In genomic region chr19:13763300-13763699, GRCh38 we compare ENCODE assay signal across 13 cellular contexts. TPM values are rescaled to one million over a fixed set of nuclear protein-coding genes. Genes with fewer than 3 reads are reported as not detected.
A peak's percentile ranks its signal among the peaks of the same experiment; 100 is the strongest.
DNase-seq lines count a peak whose midpoint lies in the region; ATAC-seq and TF ChIP-seq lines count a peak whose summit lies in the region.
"Had no signal": no experiment of that assay in that cellular context is flagged by ENCODE, and none has a peak within 500 bp of the region (broad histone marks: within the 10 kb centered on the region; RNA-seq: fewer than 3 reads in every experiment).

No MANE protein-coding gene starts in this region.

- H3K4me3 ChIP-seq in Caco-2 (ENCODE audit: low read depth, low read length) (no peak overlapping the region), HEK293 (ENCODE audit: low read depth, low read length) (no peak overlapping the region)

- peaks cover 4% of the 10 kb centered on the region; the same call in 1 of the 2 replicates for H3K4me1 ChIP-seq in Caco-2
- no peaks in the 10 kb centered on the region for H3K4me1 ChIP-seq in HEK293 (ENCODE audit: control insufficient read depth, insufficient read depth, low read length)

- CTCF ChIA-PET in Caco-2 (lab: Charles Lee) (no interaction called here), HEK293 (lab: Yijun Ruan, JAX) (no interaction called here)

- no peak overlapping the region for H3K27ac ChIP-seq in HEK293 (ENCODE audit: extremely low read depth, low read depth, low read length)

- no peak for TF ChIP-seq CTCF in Caco-2 (IDR thresholded peaks at IDR 0.05; ENCODE audit: insufficient read depth in 1 of 2, low read depth in 1 of 2, low read length in 1 of 2, severe bottlenecking in 1 of 2, unreplicated experiment in 1 of 2)
- TF ChIP-seq CTCF in HEK293 (tag by site-specific recombination; IDR thresholded peaks at IDR 0.05): no peak

- BruUV-seq in Caco-2 (replicated peaks; lab: Mats Ljungman, UMichigan): no TSS peak

- no peak for ATAC-seq in activated T-helper 17 cell treated with anti-CD3 and anti-CD28 coated beads, Interleukin-2, amount 50 U/mL, for 72 hours (replicated peaks)
- ATAC-seq in natural killer cell treated with Interleukin-12 subunit alpha and Interleukin-12 subunit beta and Interleukin-15 and Interleukin-18, amount 100 ng/mL, for 72 hours: no peak
- ATAC-seq in GM21515 (IDR thresholded peaks at IDR 0.05; ENCODE audit: unreplicated experiment): no peak

- H3K4me1 Mint-ChIP-seq in Caco-2 (ENCODE audit: low read depth, unreplicated experiment): peaks cover 9% of the 10 kb centered on the region
- H3K4me1 Mint-ChIP-seq in activated T-helper 17 cell treated with anti-CD3 and anti-CD28 coated beads, Interleukin-2, amount 50 U/mL, for 72 hours: peaks cover 12% of the 10 kb centered on the region
- peaks cover 12 to 18% of the 10 kb centered on the region in 2 donors for H3K4me1 Mint-ChIP-seq in natural killer cell treated with Interleukin-12 subunit alpha and Interleukin-12 subunit beta and Interleukin-15 and Interleukin-18, amount 100 ng/mL, for 72 hours (ENCODE audit: low read depth in 2 of 2)

- no peaks in the 10 kb centered on the region for H3K36me3 ChIP-seq in Caco-2 (ENCODE audit: control insufficient read depth, insufficient read depth, low read length)
- H3K36me3 ChIP-seq in HEK293 (ENCODE audit: control insufficient read depth in 2 of 2, insufficient read depth in 1 of 2, low read length in 2 of 2): peaks cover 25 to 63% of the 10 kb centered on the region in 2 experiments; a peak in 2 of 3 replicates

- H3K9me3 ChIP-seq in Caco-2: no peaks in the 10 kb centered on the region
- H3K9me3 ChIP-seq in HEK293 (ENCODE audit: control insufficient read depth, insufficient read depth, low read depth, low read length): no peaks in the 10 kb centered on the region
- H3K9me3 ChIP-seq: suprapubic skin had no signal

- POLR2A ChIA-PET in Caco-2 (lab: Charles Lee): no interaction called here
- POLR2A ChIA-PET in HEK293 (lab: Yijun Ruan, JAX): interaction anchor here (0.5 to 1.5 kb wide), 3 partner anchors 14 to 961 kb away, joined by 3 to 4 read pairs (median 4); partner anchors contain the start of genes FARSA and THSD8

- DNase-seq in Caco-2 (no peak), foreskin melanocyte (no peak), HPDE6-E6E7 (ENCODE audit: extremely low spot score) (no peak)
- DNase-seq in natural killer cell treated with Interleukin-12 subunit alpha and Interleukin-12 subunit beta and Interleukin-15 and Interleukin-18, amount 100 ng/mL, for 72 hours (ENCODE audit: low spot score): peak; percentile 16
- DNase-seq: central memory CD4-positive, alpha-beta T cell; head of caudate nucleus; kidney glomerular epithelial cell; NCI-H1436; RPMI8226 had no signal

- intact Hi-C loops in Caco-2 (cut with micrococcal nuclease; ENCODE audit: unreplicated experiment): no loop called here

- no peaks in the 10 kb centered on the region for H3K27me3 Mint-ChIP-seq in Caco-2 (ENCODE audit: insufficient read depth, unreplicated experiment)
- no peaks in the 10 kb centered on the region for H3K27me3 Mint-ChIP-seq in activated T-helper 17 cell treated with anti-CD3 and anti-CD28 coated beads, Interleukin-2, amount 50 U/mL, for 72 hours
- H3K27me3 Mint-ChIP-seq in natural killer cell treated with Interleukin-12 subunit alpha and Interleukin-12 subunit beta and Interleukin-15 and Interleukin-18, amount 100 ng/mL, for 72 hours: no peaks in the 10 kb centered on the region

- H3K27me3 ChIP-seq in Caco-2 (replicated peaks; ENCODE audit: control insufficient read depth, insufficient read depth, low read length): no peaks in the 10 kb centered on the region
- H3K27me3 ChIP-seq: suprapubic skin had no signal

- H3K9me3 Mint-ChIP-seq in Caco-2 (ENCODE audit: unreplicated experiment): no peaks in the 10 kb centered on the region
- no peaks in the 10 kb centered on the region for H3K9me3 Mint-ChIP-seq in activated T-helper 17 cell treated with anti-CD3 and anti-CD28 coated beads, Interleukin-2, amount 50 U/mL, for 72 hours
- H3K9me3 Mint-ChIP-seq in natural killer cell treated with Interleukin-12 subunit alpha and Interleukin-12 subunit beta and Interleukin-15 and Interleukin-18, amount 100 ng/mL, for 72 hours: no peaks in the 10 kb centered on the region

- peak overlapping the region; percentile 80 for H3K4me3 Mint-ChIP-seq in Caco-2 (ENCODE audit: unreplicated experiment)
- peak overlapping the region; percentile 82 for H3K4me3 Mint-ChIP-seq in activated T-helper 17 cell treated with anti-CD3 and anti-CD28 coated beads, Interleukin-2, amount 50 U/mL, for 72 hours
- H3K4me3 Mint-ChIP-seq in natural killer cell treated with Interleukin-12 subunit alpha and Interleukin-12 subunit beta and Interleukin-15 and Interleukin-18, amount 100 ng/mL, for 72 hours: peak overlapping the region; percentile 69

- H3K27ac Mint-ChIP-seq in Caco-2 (ENCODE audit: unreplicated experiment): peak overlapping the region; percentile 57
- no peak overlapping the region for H3K27ac Mint-ChIP-seq in activated T-helper 17 cell treated with anti-CD3 and anti-CD28 coated beads, Interleukin-2, amount 50 U/mL, for 72 hours
- peak overlapping the region; percentile 56 to 65 for H3K27ac Mint-ChIP-seq in natural killer cell treated with Interleukin-12 subunit alpha and Interleukin-12 subunit beta and Interleukin-15 and Interleukin-18, amount 100 ng/mL, for 72 hours

- peaks cover 18% of the 10 kb centered on the region for H3K36me3 Mint-ChIP-seq in Caco-2 (ENCODE audit: insufficient read depth, unreplicated experiment)
- peaks cover 65% of the 10 kb centered on the region for H3K36me3 Mint-ChIP-seq in activated T-helper 17 cell treated with anti-CD3 and anti-CD28 coated beads, Interleukin-2, amount 50 U/mL, for 72 hours (ENCODE audit: low read depth)
- peaks cover 3% of the 10 kb centered on the region for H3K36me3 Mint-ChIP-seq in natural killer cell treated with Interleukin-12 subunit alpha and Interleukin-12 subunit beta and Interleukin-15 and Interleukin-18, amount 100 ng/mL, for 72 hours

TF ChIP-seq in HEK293, 187 proteins besides CTCF, POLR2A, EP300 and RAD21:
- TF ChIP-seq PRDM10 (tag by site-specific recombination; IDR thresholded peaks at IDR 0.05) (peak; percentile 32; the same call in 1 of the 2 replicates), KLF8 (tag by site-specific recombination; IDR thresholded peaks at IDR 0.05) (no peak)

RNA-seq across cellular contexts. Expression of gene MRI1, which starts 1.0 kb away (rescaled TPM):
- total RNA-seq in Caco-2 (2022): 23.3 and 25.7 TPM in 2 replicates
- total RNA-seq in activated T-helper 17 cell treated with anti-CD3 and anti-CD28 coated beads, Interleukin-2, amount 50 U/mL, for 72 hours: 10 to 100 TPM; 45.3 to 53.7 TPM
- total RNA-seq in natural killer cell treated with Interleukin-12 subunit alpha and Interleukin-12 subunit beta and Interleukin-15 and Interleukin-18, amount 100 ng/mL, for 72 hours: 10 to 100 TPM; 29.1 to 70.0 TPM

RNA-seq across cellular contexts. Expression of gene C19orf53, which starts 11.0 kb away (rescaled TPM):
- total RNA-seq in Caco-2 (2022): 107 and 113 TPM in 2 replicates
- 100 to 1,000 TPM in 1 of 2 donors, 10 to 100 TPM in 1; 76.7 to 127 TPM for total RNA-seq in activated T-helper 17 cell treated with anti-CD3 and anti-CD28 coated beads, Interleukin-2, amount 50 U/mL, for 72 hours
- 10 to 100 TPM; 53.0 to 83.6 TPM for total RNA-seq in natural killer cell treated with Interleukin-12 subunit alpha and Interleukin-12 subunit beta and Interleukin-15 and Interleukin-18, amount 100 ng/mL, for 72 hours

RNA-seq across cellular contexts. Expression of gene ZSWIM4, which starts 31.9 kb away (rescaled TPM):
- 4.0 and 5.7 TPM in 2 replicates for total RNA-seq in Caco-2 (2022)
- total RNA-seq in activated T-helper 17 cell treated with anti-CD3 and anti-CD28 coated beads, Interleukin-2, amount 50 U/mL, for 72 hours: 10 to 100 TPM in 1 of 2 donors, 1 to 10 TPM in 1; 5.4 to 10.6 TPM
- 1 to 10 TPM; 8.3 to 9.7 TPM for total RNA-seq in natural killer cell treated with Interleukin-12 subunit alpha and Interleukin-12 subunit beta and Interleukin-15 and Interleukin-18, amount 100 ng/mL, for 72 hours
